In genomic region chr16:68257251-68257905, GRCh38 we compare ENCODE assay signal across 8 cellular contexts. TPM values are rescaled to one million over a fixed set of nuclear protein-coding genes. Genes with fewer than 3 reads are reported as not detected.
A peak's percentile ranks its signal among the peaks of the same experiment; 100 is the strongest.
DNase-seq lines count a peak whose midpoint lies in the region; ATAC-seq, FAIRE-seq and TF ChIP-seq lines count a peak whose summit lies in the region.
"Had no signal": no experiment of that assay in that cellular context is flagged by ENCODE, and none has a peak within 500 bp of the region (broad histone marks: within the 10 kb centered on the region; RNA-seq: fewer than 3 reads in every experiment).

No MANE protein-coding gene starts in this region.

- peak; percentile 22 for DNase-seq in PC-3
- DNase-seq in mesenchymal stem cell, result no peak
- no peak for DNase-seq in WTC11 (ENCODE audit: low spot score)
- DNase-seq in HTR-8/SVneo (ENCODE audit: insufficient read length, low spot score), result no peak
- DNase-seq in lower leg skin (ENCODE audit: low spot score in 2 of 2), result no peak

- H3K27me3 ChIP-seq in PC-3 (ENCODE audit: low read length) (no peaks in the 10 kb centered on the region), mesenchymal stem cell (ENCODE audit: control insufficient read depth in 1 of 2, insufficient read depth in 1 of 2, low read length in 2 of 2) (no peaks in the 10 kb centered on the region)

- H2AK5ac ChIP-seq in mesenchymal stem cell (ENCODE audit: low read length, severe bottlenecking), result peak overlapping the region; percentile 98

- H4K20me1 ChIP-seq in PC-3 (ENCODE audit: low read length), result no peaks in the 10 kb centered on the region

- no peak overlapping the region for H3K27ac Mint-ChIP-seq in WTC11

- H3K4me1 ChIP-seq in PC-3 (ENCODE audit: insufficient read depth, low read length) (peaks cover 18% of the 10 kb centered on the region), mesenchymal stem cell (ENCODE audit: control insufficient read depth, insufficient read depth, low read depth, low read length) (peaks cover 28% of the 10 kb centered on the region)

- H3K23ac ChIP-seq in mesenchymal stem cell (ENCODE audit: low read length in 2 of 2), result no peak overlapping the region

- peak overlapping the region; percentile 94 for H2BK5ac ChIP-seq in mesenchymal stem cell (ENCODE audit: low read depth, low read length, poor library complexity, severe bottlenecking)

- peak overlapping the region; percentile 55 to 96 for H3K4ac ChIP-seq in mesenchymal stem cell (ENCODE audit: low read depth in 1 of 2, low read length in 2 of 2)

- H3K4me3 Mint-ChIP-seq in WTC11, result no peak overlapping the region

- H2BK120ac ChIP-seq in mesenchymal stem cell (ENCODE audit: low read depth, low read length), result peak overlapping the region; percentile 93

- peak overlapping the region; percentile 92 for H4K8ac ChIP-seq in mesenchymal stem cell (ENCODE audit: low read length)

- H3K4me3 ChIP-seq in PC-3 (ENCODE audit: low read length) (no peak overlapping the region), mesenchymal stem cell (ENCODE audit: insufficient read depth in 1 of 2, low read depth in 1 of 2, low read length in 2 of 2) (no peak overlapping the region), lower leg skin (ENCODE audit: low read depth, poor library complexity, severe bottlenecking) (no peak overlapping the region)

- H3K27ac ChIP-seq in PC-3 (ENCODE audit: low read length) (peak overlapping the region; percentile 83), mesenchymal stem cell (ENCODE audit: low read length, poor library complexity, severe bottlenecking) (peak overlapping the region; percentile 99)

- no peaks in the 10 kb centered on the region for H3K4me1 Mint-ChIP-seq in WTC11

- peak overlapping the region; percentile 44 for H3K4me2 ChIP-seq in PC-3 (ENCODE audit: low read length)
- peak overlapping the region; percentile 23 for H3K4me2 ChIP-seq in mesenchymal stem cell (ENCODE audit: low read length, poor library complexity, severe bottlenecking)

- WGBS in mesenchymal stem cell, result 86% methylated on average over 6 of the region's 6 CpGs
- WGBS in lower leg skin, 2 donors, result 55 to 68% methylated on average over 5 to 6 of the region's 6 CpGs

- H3K18ac ChIP-seq in mesenchymal stem cell (ENCODE audit: low read depth in 1 of 2, low read length in 2 of 2), result peak overlapping the region; percentile 94 to 96

- peak overlapping the region; percentile 70 for H2BK15ac ChIP-seq in mesenchymal stem cell (ENCODE audit: low read depth, poor library complexity, severe bottlenecking)

- BruUV-seq in PC-3 (replicated peaks; lab: Mats Ljungman, UMichigan), result no TSS peak

- CTCF ChIA-PET in PC-3 (lab: Charles Lee) (interaction anchor here (0.5 to 0.9 kb wide), 2 partner anchors 62 to 130 kb away, joined by 3 to 4 read pairs; no protein-coding TSS in a partner anchor), WTC11 (lab: Charles Lee) (interaction anchor here (1.1 to 1.3 kb wide), 2 partner anchors 12 to 71 kb away, joined by 4 read pairs; partner anchors contain the start of gene PLA2G15)

- no peaks in the 10 kb centered on the region for H3K36me3 Mint-ChIP-seq in WTC11

- no peaks in the 10 kb centered on the region for H3K27me3 Mint-ChIP-seq in WTC11 (ENCODE audit: low read depth)

- H3K79me1 ChIP-seq in mesenchymal stem cell (replicated peaks; ENCODE audit: low read length, poor library complexity, severe bottlenecking), result peaks cover 21% of the 10 kb centered on the region

- POLR2A ChIA-PET in PC-3 (lab: Charles Lee; ENCODE audit: unreplicated experiment), result interaction anchor here (0.6 kb wide), 1 partner anchor 186 kb away, joined by 5 read pairs; no protein-coding TSS in a partner anchor
- POLR2A ChIA-PET in WTC11 (lab: Charles Lee), result no interaction called here

- peak overlapping the region; percentile 99 for H4K91ac ChIP-seq in mesenchymal stem cell (ENCODE audit: low read length)

- H2BK12ac ChIP-seq in mesenchymal stem cell (ENCODE audit: low read length in 2 of 2), result peak overlapping the region; percentile 81 to 87

- H3F3A ChIP-seq in PC-3 (ENCODE audit: low read length, unreplicated experiment), result peaks cover 4% of the 10 kb centered on the region

- no peaks in the 10 kb centered on the region for H3K9me3 ChIP-seq in PC-3 (ENCODE audit: low read length)
- no peaks in the 10 kb centered on the region for H3K9me3 ChIP-seq in mesenchymal stem cell (ENCODE audit: control insufficient read depth, low read length)

- TF ChIP-seq POLR2A in lower leg skin (IDR thresholded peaks at IDR 0.05), result no peak

- intact Hi-C loops in PC-3 (cut with micrococcal nuclease), result no loop called here
- intact Hi-C loops in lower leg skin (cut with DNase I; ENCODE audit: low total_unique reads), result no loop called here

- H3K36me3 ChIP-seq in PC-3 (ENCODE audit: low read depth, low read length), result no peaks in the 10 kb centered on the region; the same call in none of the 2 replicates
- peaks cover 54 to 59% of the 10 kb centered on the region in 2 experiments for H3K36me3 ChIP-seq in mesenchymal stem cell (ENCODE audit: control insufficient read depth in 1 of 2, insufficient read depth in 2 of 2, low read depth in 1 of 2, low read length in 2 of 2)

- no peaks in the 10 kb centered on the region for H3K79me2 ChIP-seq in PC-3 (ENCODE audit: low read length)

- no peaks in the 10 kb centered on the region for H3K9me2 ChIP-seq in PC-3 (replicated peaks; ENCODE audit: low read length)

- ATAC-seq in GM18517 (IDR thresholded peaks at IDR 0.05; ENCODE audit: unreplicated experiment), result peak; percentile 44
- ATAC-seq in HG02798 (IDR thresholded peaks at IDR 0.05; ENCODE audit: poor library complexity, unreplicated experiment), result peak; percentile 54
- peak; percentile 4 for ATAC-seq in PC-3
- no peak for ATAC-seq in WTC11

- H3K14ac ChIP-seq in mesenchymal stem cell (ENCODE audit: low read length in 2 of 2), result peak overlapping the region in 1 of 2 experiments; percentile 62

- H2AFZ ChIP-seq in PC-3 (ENCODE audit: low read length) (no peak overlapping the region), mesenchymal stem cell (ENCODE audit: low read depth, low read length) (no peak overlapping the region)

- FAIRE-seq in HTR-8/SVneo (lab: Jason Lieb, UNC), result no peak

- H3K9me3 Mint-ChIP-seq in WTC11, result no peaks in the 10 kb centered on the region

- H3K9ac ChIP-seq in PC-3 (ENCODE audit: low read length) (peak overlapping the region; percentile 40), mesenchymal stem cell (ENCODE audit: low read length) (peak overlapping the region; percentile 36)

- TF ChIP-seq CTCF in PC-3 (conservative IDR thresholded peaks at IDR 0.05; ENCODE audit: low read depth, low read length), result no peak
- TF ChIP-seq CTCF in WTC11 (IDR thresholded peaks at IDR 0.05), result no peak
- TF ChIP-seq CTCF in lower leg skin (IDR thresholded peaks at IDR 0.05), result no peak

TF ChIP-seq in WTC11, 78 proteins besides CTCF, POLR2A, EP300 and RAD21 (continues in another document):
- TF ChIP-seq ZNF121 (CRISPR knock-in tag; IDR thresholded peaks at IDR 0.05) (no peak), CBFB (CRISPR knock-in tag; IDR thresholded peaks at IDR 0.05; ENCODE audit: low read depth) (no peak), MYBL2 (CRISPR knock-in tag; IDR thresholded peaks at IDR 0.05) (no peak), GTF2I (CRISPR knock-in tag; conservative IDR thresholded peaks at IDR 0.05) (no peak), ATF3 (CRISPR knock-in tag; conservative IDR thresholded peaks at IDR 0.05) (no peak)
- TF ChIP-seq, protein P1, sequence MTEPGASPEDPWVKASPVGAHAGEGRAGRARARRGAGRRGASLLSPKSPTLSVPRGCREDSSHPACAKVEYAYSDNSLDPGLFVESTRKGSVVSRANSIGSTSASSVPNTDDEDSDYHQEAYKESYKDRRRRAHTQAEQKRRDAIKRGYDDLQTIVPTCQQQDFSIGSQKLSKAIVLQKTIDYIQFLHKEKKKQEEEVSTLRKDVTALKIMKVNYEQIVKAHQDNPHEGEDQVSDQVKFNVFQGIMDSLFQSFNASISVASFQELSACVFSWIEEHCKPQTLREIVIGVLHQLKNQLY (CRISPR knock-in tag; IDR thresholded peaks at IDR 0.05), result no peak

RNA-seq across cellular contexts. Expression of gene SLC7A6, which starts 6.9 kb away (rescaled TPM):
- total RNA-seq in PC-3 (2014; rRNA removed) (22.2 and 24.7 TPM in 2 replicates), WTC11 (2021) (27.4 TPM in 3 replicates), lower leg skin (10 to 100 TPM; 23.4 to 55.6 (median 37.4) TPM)
- polyA plus RNA-seq in mesenchymal stem cell (2013, experiment 1 of 2), result 27.0 TPM
- 34.1 TPM for polyA plus RNA-seq in mesenchymal stem cell (2013, experiment 2 of 2)

RNA-seq across cellular contexts. Expression of gene PLA2G15, which starts 12.2 kb away (rescaled TPM):
- total RNA-seq in PC-3 (2014; rRNA removed) (16.4 and 16.8 TPM in 2 replicates), WTC11 (2021) (9.4 to 10.2 TPM (median 9.8 TPM) in 3 replicates), lower leg skin (10 to 100 TPM; 16.4 to 28.6 (median 22.3) TPM)
- polyA plus RNA-seq in mesenchymal stem cell (2013, experiment 1 of 2), result 26.1 TPM
- 25.9 TPM for polyA plus RNA-seq in mesenchymal stem cell (2013, experiment 2 of 2)

RNA-seq across cellular contexts. Expression of gene ESRP2, which starts 21.5 kb away (rescaled TPM):
- total RNA-seq in PC-3 (2014; rRNA removed), result 46.9 and 48.1 TPM in 2 replicates
- polyA plus RNA-seq in mesenchymal stem cell (2013, experiment 1 of 2), result 0.04 TPM
- polyA plus RNA-seq in mesenchymal stem cell (2013, experiment 2 of 2), result 0.03 TPM
- total RNA-seq in WTC11 (2021), result 48.5 to 55.0 TPM (median 49.8 TPM) in 3 replicates
- total RNA-seq in lower leg skin, result 100 to 1,000 TPM in 2 of 4 donors, 10 to 100 TPM in 2; 84.3 to 120 (median 97.2) TPM
- total RNA-seq: T-helper 2 cell treated with Interferon-gamma antibody and Interleukin-4, amounts not matched to agents 100 ng/mL and 5 ng/mL, for 36 hours had no signal

RNA-seq across cellular contexts. Expression of gene SLC7A6OS, which starts 53.4 kb away (rescaled TPM):
- total RNA-seq in PC-3 (2014; rRNA removed) (12.6 TPM in 2 replicates), WTC11 (2021) (20.5 to 22.6 TPM (median 20.7 TPM) in 3 replicates), lower leg skin (10 to 100 TPM; 10.1 to 14.9 (median 11.0) TPM)
- 7.0 TPM for polyA plus RNA-seq in mesenchymal stem cell (2013, experiment 1 of 2)
- polyA plus RNA-seq in mesenchymal stem cell (2013, experiment 2 of 2), result 7.0 TPM

RNA-seq across cellular contexts. Expression of gene PRMT7, which starts 53.4 kb away (rescaled TPM):
- total RNA-seq in PC-3 (2014; rRNA removed) (46.4 and 48.1 TPM in 2 replicates), WTC11 (2021) (50.3 to 59.3 TPM (median 52.5 TPM) in 3 replicates), lower leg skin (10 to 100 TPM; 29.9 to 62.4 (median 45.9) TPM)
- polyA plus RNA-seq in mesenchymal stem cell (2013, experiment 1 of 2), result 14.6 TPM
- polyA plus RNA-seq in mesenchymal stem cell (2013, experiment 2 of 2), result 14.7 TPM
